ENCODE assay signal across 13 cellular contexts in genomic region chr3:12648384-12648959, GRCh38. TPM values are rescaled to one million over a fixed set of nuclear protein-coding genes. Genes with fewer than 3 reads are reported as not detected.
A peak's percentile ranks its signal among the peaks of the same experiment; 100 is the strongest.
DNase-seq lines count a peak whose midpoint lies in the region; ATAC-seq, FAIRE-seq and TF ChIP-seq lines count a peak whose summit lies in the region.
"Had no signal": no experiment of that assay in that cellular context is flagged by ENCODE, and none has a peak within 500 bp of the region (broad histone marks: within the 10 kb centered on the region; RNA-seq: fewer than 3 reads in every experiment).

No MANE protein-coding gene starts in this region.

- peaks cover 8% of the 10 kb centered on the region for H3K36me3 Mint-ChIP-seq in MCF 10A (ENCODE audit: insufficient read depth, unreplicated experiment)
- peaks cover 5% of the 10 kb centered on the region for H3K36me3 Mint-ChIP-seq in stimulated activated effector memory CD8-positive, alpha-beta T cell treated with anti-CD3 and anti-CD28 coated beads, Interleukin-12 subunit alpha, Interleukin-12 subunit beta, amount 100 ng/mL, for 72 hours

- no peaks in the 10 kb centered on the region for H3K27me3 ChIP-seq in breast epithelium
- no peaks in the 10 kb centered on the region for H3K27me3 ChIP-seq in OCI-LY3 (ENCODE audit: low read depth, low read length)
- H3K27me3 ChIP-seq in pancreas = no peaks in the 10 kb centered on the region
- H3K27me3 ChIP-seq: cardiac muscle cell, heart left ventricle had no signal

- peak overlapping the region; percentile 30 for H3K4me3 Mint-ChIP-seq in MCF 10A (ENCODE audit: unreplicated experiment)
- H3K4me3 Mint-ChIP-seq in stimulated activated effector memory CD8-positive, alpha-beta T cell treated with anti-CD3 and anti-CD28 coated beads, Interleukin-12 subunit alpha, Interleukin-12 subunit beta, amount 100 ng/mL, for 72 hours = peak overlapping the region; percentile 29

- no peaks in the 10 kb centered on the region for H3K36me3 ChIP-seq in breast epithelium
- H3K36me3 ChIP-seq in OCI-LY3 (replicated peaks; ENCODE audit: low read depth, low read length) = no peaks in the 10 kb centered on the region
- H3K36me3 ChIP-seq in pancreas = no peaks in the 10 kb centered on the region
- H3K36me3 ChIP-seq: cardiac muscle cell, heart left ventricle had no signal

- H3K9me3 ChIP-seq in breast epithelium (no peaks in the 10 kb centered on the region), OCI-LY3 (ENCODE audit: insufficient read depth, low read length) (no peaks in the 10 kb centered on the region), pancreas (no peaks in the 10 kb centered on the region)
- H3K9me3 ChIP-seq: heart left ventricle had no signal

- CTCF ChIA-PET in MCF 10A (lab: Yijun Ruan, JAX) = interaction anchor here (1.1 to 1.9 kb wide), 2 partner anchors 35 to 61 kb away, joined by 4 read pairs; no protein-coding TSS in a partner anchor

- DNase-seq in MCF 10A (ENCODE audit: unreplicated experiment) = no peak
- no peak for DNase-seq in breast epithelium (ENCODE audit: low spot score in 2 of 2)
- DNase-seq in stimulated activated effector memory CD8-positive, alpha-beta T cell treated with anti-CD3 and anti-CD28 coated beads, Interleukin-12 subunit alpha, Interleukin-12 subunit beta, amount 100 ng/mL, for 72 hours (ENCODE audit: low spot score in 2 of 2) = no peak
- no peak for DNase-seq in OCI-M2 (lab: John Stamatoyannopoulos, UW; ENCODE audit: unreplicated experiment)
- no peak for DNase-seq in NCI-H1436 (lab: John Stamatoyannopoulos, UW)
- DNase-seq in pancreas = no peak
- DNase-seq: heart left ventricle; naive thymus-derived CD8-positive, alpha-beta T cell; NCI-H1930 had no signal

- peak; percentile 67 for ATAC-seq in HG02610 (IDR thresholded peaks at IDR 0.05; ENCODE audit: unreplicated experiment)
- ATAC-seq in stimulated activated effector memory CD8-positive, alpha-beta T cell treated with anti-CD3 and anti-CD28 coated beads, Interleukin-12 subunit alpha, Interleukin-12 subunit beta, amount 100 ng/mL, for 72 hours = peak; percentile 59
- ATAC-seq in pancreas = no peak
- ATAC-seq: naive thymus-derived CD8-positive, alpha-beta T cell; SK-N-SH treated with all-trans-retinoic acid at 6 μM for 48 hours had no signal

- peak overlapping the region; percentile 27 for H3K4me2 ChIP-seq in OCI-LY3 (ENCODE audit: low read length)

- H3K79me2 ChIP-seq in OCI-LY3 (ENCODE audit: low read length) = peaks cover 99% of the 10 kb centered on the region

- H3K4me1 ChIP-seq in breast epithelium (no peaks in the 10 kb centered on the region), OCI-LY3 (ENCODE audit: low read length) (peaks cover 16% of the 10 kb centered on the region), pancreas (peaks cover 3 to 15% (median 13%) of the 10 kb centered on the region in 3 donors)

- intact Hi-C loops in MCF 10A (cut with micrococcal nuclease) (no loop called here), breast epithelium (cut with DNase I; ENCODE audit: low total_unique reads) (no loop called here), pancreas (cut with DNase I) (no loop called here)

- no peak for TF ChIP-seq POLR2A in breast epithelium (IDR thresholded peaks at IDR 0.05)

- no peak overlapping the region for H2AFZ ChIP-seq in OCI-LY3 (ENCODE audit: low read depth, low read length)

- peak overlapping the region; percentile 90 for H3K27ac Mint-ChIP-seq in MCF 10A (ENCODE audit: low read depth, unreplicated experiment)
- no peak overlapping the region for H3K27ac Mint-ChIP-seq in stimulated activated effector memory CD8-positive, alpha-beta T cell treated with anti-CD3 and anti-CD28 coated beads, Interleukin-12 subunit alpha, Interleukin-12 subunit beta, amount 100 ng/mL, for 72 hours

- H3K4me3 ChIP-seq in breast epithelium = no peak overlapping the region
- H3K4me3 ChIP-seq in OCI-LY3 (ENCODE audit: low read length) = no peak overlapping the region; the same call in 1 of the 2 replicates
- no peak overlapping the region for H3K4me3 ChIP-seq in pancreas
- H3K4me3 ChIP-seq: cardiac muscle cell, heart left ventricle had no signal

- H3K27ac ChIP-seq in breast epithelium = no peak overlapping the region
- no peak overlapping the region for H3K27ac ChIP-seq in OCI-LY3 (ENCODE audit: low read length)
- H3K27ac ChIP-seq in pancreas = no peak overlapping the region
- H3K27ac ChIP-seq: cardiac muscle cell had no signal

- no peaks in the 10 kb centered on the region for H3K9me3 Mint-ChIP-seq in MCF 10A (ENCODE audit: unreplicated experiment)
- no peaks in the 10 kb centered on the region for H3K9me3 Mint-ChIP-seq in stimulated activated effector memory CD8-positive, alpha-beta T cell treated with anti-CD3 and anti-CD28 coated beads, Interleukin-12 subunit alpha, Interleukin-12 subunit beta, amount 100 ng/mL, for 72 hours
- H3K9me3 Mint-ChIP-seq: naive thymus-derived CD8-positive, alpha-beta T cell had no signal

- H3K4me1 Mint-ChIP-seq in MCF 10A (ENCODE audit: insufficient read depth, unreplicated experiment) = peaks cover 11% of the 10 kb centered on the region
- peaks cover 27% of the 10 kb centered on the region for H3K4me1 Mint-ChIP-seq in stimulated activated effector memory CD8-positive, alpha-beta T cell treated with anti-CD3 and anti-CD28 coated beads, Interleukin-12 subunit alpha, Interleukin-12 subunit beta, amount 100 ng/mL, for 72 hours

- BruUV-seq in MCF 10A (replicated peaks; lab: Mats Ljungman, UMichigan) = no TSS peak

- peaks cover 85% of the 10 kb centered on the region for H4K20me1 ChIP-seq in OCI-LY3 (ENCODE audit: insufficient read depth, low read length)

- POLR2A ChIA-PET in MCF 10A (lab: Yijun Ruan, JAX) = interaction anchor here (0.7 to 2.2 kb wide), 8 partner anchors 11 to 193 kb away, joined by 3 to 19 read pairs (median 4); partner anchors contain the start of genes RAF1 and RPL32

- TF ChIP-seq CTCF in MCF 10A (IDR thresholded peaks at IDR 0.05; ENCODE audit: unreplicated experiment) (no peak), breast epithelium (IDR thresholded peaks at IDR 0.05) (no peak), OCI-LY3 (IDR thresholded peaks at IDR 0.05; ENCODE audit: low read depth, low read length) (no peak), pancreas (IDR thresholded peaks at IDR 0.05) (no peak)

- H3K9ac ChIP-seq in OCI-LY3 (ENCODE audit: low read length) = no peak overlapping the region

- FAIRE-seq in pancreas (lab: Jason Lieb, UNC) = no peak

- H3K27me3 Mint-ChIP-seq in MCF 10A (ENCODE audit: insufficient read depth, unreplicated experiment) = no peaks in the 10 kb centered on the region
- H3K27me3 Mint-ChIP-seq: naive thymus-derived CD8-positive, alpha-beta T cell had no signal

- 90 to 93% methylated on average over 12 of the region's 12 CpGs for WGBS in pancreas, 2 donors

RNA-seq across cellular contexts. Expression of gene RAF1, which starts 15.4 kb away (rescaled TPM):
- total RNA-seq in MCF 10A (2022) (75.5 and 76.8 TPM in 2 replicates), breast epithelium (100 to 1,000 TPM in 2 of 3 donors, 10 to 100 TPM in 1; 87.4 to 118 (median 110) TPM), pancreas (10 to 100 TPM; 33.7 to 46.9 (median 38.1) TPM)
- polyA plus RNA-seq in pancreas = 10 to 100 TPM; 29.1 to 45.8 TPM

Comparison
In these comparisons a context has a peak if more than half of its experiments do, and no peak if none do; other contexts are left out.
1. ATAC-seq: peak in HG02610 (single experiment) and stimulated activated effector memory CD8-positive, alpha-beta T cell treated with anti-CD3 and anti-CD28 coated beads, Interleukin-12 subunit alpha, Interleukin-12 subunit beta, amount 100 ng/mL, for 72 hours (single experiment); none in pancreas (0 of 4).